In genomic region chr10:51667992-51668689, GRCh38 we compare ENCODE assay signal across 15 cellular contexts. TPM values are rescaled to one million over a fixed set of nuclear protein-coding genes. Genes with fewer than 3 reads are reported as not detected.
A peak's percentile ranks its signal among the peaks of the same experiment; 100 is the strongest.
DNase-seq lines count a peak whose midpoint lies in the region; ATAC-seq, FAIRE-seq and TF ChIP-seq lines count a peak whose summit lies in the region.
"Had no signal": no experiment of that assay in that cellular context is flagged by ENCODE, and none has a peak within 500 bp of the region (broad histone marks: within the 10 kb centered on the region; RNA-seq: fewer than 3 reads in every experiment).

No MANE protein-coding gene starts in this region.

- peaks cover 16% of the 10 kb centered on the region for H3K27me3 Mint-ChIP-seq in stimulated activated memory B cell treated with anti-CD40 and anti-IgM and Interleukin-4, amounts not matched to agents 10 μg/mL and 1 μg/mL and 100 μg/mL, for 72 hours

- H3K27ac Mint-ChIP-seq in stimulated activated memory B cell treated with anti-CD40 and anti-IgM and Interleukin-4, amounts not matched to agents 10 μg/mL and 1 μg/mL and 100 μg/mL, for 72 hours, result no peak overlapping the region
- H3K27ac Mint-ChIP-seq: CD4-positive, alpha-beta T cell; effector memory CD8-positive, alpha-beta T cell had no signal

- peaks cover 7% of the 10 kb centered on the region for H3K9me3 Mint-ChIP-seq in stimulated activated memory B cell treated with anti-CD40 and anti-IgM and Interleukin-4, amounts not matched to agents 10 μg/mL and 1 μg/mL and 100 μg/mL, for 72 hours
- H3K9me3 Mint-ChIP-seq: effector memory CD8-positive, alpha-beta T cell had no signal

- H3K4me3 ChIP-seq in fibroblast of the aortic adventitia (ENCODE audit: low read depth, low read length), result no peak overlapping the region
- H3K4me3 ChIP-seq: testis had no signal

- no peaks in the 10 kb centered on the region for H3K4me1 Mint-ChIP-seq in stimulated activated memory B cell treated with anti-CD40 and anti-IgM and Interleukin-4, amounts not matched to agents 10 μg/mL and 1 μg/mL and 100 μg/mL, for 72 hours

- peak; percentile 44 for DNase-seq in H4 (ENCODE audit: low spot score)
- peak; percentile 86 for DNase-seq in fibroblast of the aortic adventitia (ENCODE audit: low read depth)
- peak; percentile 84 for DNase-seq in renal cortical epithelial cell (ENCODE audit: low read depth)
- no peak for DNase-seq in urothelium cell line (ENCODE audit: low spot score)
- DNase-seq: activated gamma-delta T cell; CD4-positive, alpha-beta T cell; effector memory CD8-positive, alpha-beta T cell; GOT3; islet precursor cell; NCI-H1048; NCI-H2171 treated with DMSO at 0.1 percent for 48 hours; testis had no signal

- H3K36me3 Mint-ChIP-seq in stimulated activated memory B cell treated with anti-CD40 and anti-IgM and Interleukin-4, amounts not matched to agents 10 μg/mL and 1 μg/mL and 100 μg/mL, for 72 hours, result no peaks in the 10 kb centered on the region

- FAIRE-seq in urothelium cell line (lab: Jason Lieb, UNC), result no peak

- TF ChIP-seq CTCF in fibroblast of the aortic adventitia (IDR thresholded peaks at IDR 0.05; ENCODE audit: insufficient read depth, low read length), result no peak

- H3K4me3 Mint-ChIP-seq in stimulated activated memory B cell treated with anti-CD40 and anti-IgM and Interleukin-4, amounts not matched to agents 10 μg/mL and 1 μg/mL and 100 μg/mL, for 72 hours, result no peak overlapping the region
- H3K4me3 Mint-ChIP-seq: CD4-positive, alpha-beta T cell; effector memory CD8-positive, alpha-beta T cell had no signal

- ATAC-seq in SK-N-SH treated with all-trans-retinoic acid at 6 μM for 48 hours, result peak; percentile 78
- ATAC-seq in GM18511 (IDR thresholded peaks at IDR 0.05; ENCODE audit: unreplicated experiment), result no peak
- ATAC-seq in stimulated activated memory B cell treated with anti-CD40 and anti-IgM and Interleukin-4, amounts not matched to agents 10 μg/mL and 1 μg/mL and 100 μg/mL, for 72 hours, result no peak
- ATAC-seq: effector memory CD8-positive, alpha-beta T cell had no signal

TF ChIP-seq in SK-N-SH treated with all-trans-retinoic acid at 6 μM for 48 hours, 23 proteins besides CTCF, POLR2A, EP300 and RAD21:
- TF ChIP-seq ESRRG (CRISPR knock-in tag; IDR thresholded peaks at IDR 0.05) (0 out of 2 replicates have a peak, but pooled peaks have one; percentile 62), TSHZ2 (CRISPR knock-in tag; IDR thresholded peaks at IDR 0.05) (peak; percentile 73; the same call in 1 of the 2 replicates), ZC3H10 (CRISPR knock-in tag; IDR thresholded peaks at IDR 0.05) (peak; percentile 91), ZNF70 (CRISPR knock-in tag; IDR thresholded peaks at IDR 0.05) (no peak), TCF4 (CRISPR knock-in tag; IDR thresholded peaks at IDR 0.05; ENCODE audit: borderline replicate concordance) (no peak), TOX (CRISPR knock-in tag; IDR thresholded peaks at IDR 0.05; ENCODE audit: borderline replicate concordance) (0 out of 2 replicates have a peak, but pooled peaks have one; percentile 8), CSRNP3 (CRISPR knock-in tag; IDR thresholded peaks at IDR 0.05) (peak; percentile 57; the same call in 1 of the 2 replicates), CREB5 (CRISPR knock-in tag; IDR thresholded peaks at IDR 0.05; ENCODE audit: low read depth) (peak; percentile 80), ISL1 (CRISPR knock-in tag; IDR thresholded peaks at IDR 0.05) (peak; percentile 97)

RNA-seq across cellular contexts. Expression of gene CSTF2T, which starts 31.3 kb away (rescaled TPM):
- 15.9 and 21.5 TPM in 2 replicates for total RNA-seq in H4 (2014; rRNA removed; shearing (Covaris generic))
- total RNA-seq in fibroblast of the aortic adventitia (ENCODE audit: low replicate concordance) (19.1 and 29.1 TPM in 2 replicates), renal cortical epithelial cell (18.6 and 19.9 TPM in 2 replicates)
